ENCODE assay signal across 31 cellular contexts in genomic region chr16:88726408-88726749, GRCh38. TPM values are rescaled to one million over a fixed set of nuclear protein-coding genes. Genes with fewer than 3 reads are reported as not detected.
"Had no signal": no experiment of that assay in that cellular context is flagged by ENCODE, and none has a peak within 500 bp of the region (broad histone marks: within the 10 kb centered on the region; RNA-seq: fewer than 3 reads in every experiment).

No MANE protein-coding gene starts in this region.

- FAIRE-seq: astrocyte, bronchial epithelial cell, colon had no signal

- H3K9me3 ChIP-seq: esophagus muscularis mucosa, gastrocnemius medialis had no signal

- ATAC-seq: activated CD4-positive, alpha-beta T cell treated with anti-CD3 and anti-CD28 coated beads for 36 hours; activated CD8-positive, alpha-beta memory T cell treated with anti-CD3 and anti-CD28 coated beads, Interleukin-2, amount 10 ng/mL, durations not matched to agents 7 days and 5 days; activated CD8-positive, alpha-beta T cell treated with anti-CD3 and anti-CD28 coated beads, Interleukin-2, amount 10 ng/mL, durations not matched to agents 7 days and 5 days; activated T-cell treated with anti-CD3 and anti-CD28 coated beads, Interleukin-2, amount 50 U/mL, for 4 hours; activated T-helper 17 cell treated with anti-CD3 and anti-CD28 coated beads, Interleukin-2, amount 50 U/mL, for 72 hours; effector memory CD8-positive, alpha-beta T cell; foreskin keratinocyte; gastrocnemius medialis had no signal

- H3K27me3 Mint-ChIP-seq: activated CD4-positive, alpha-beta memory T cell treated with anti-CD3 and anti-CD28 coated beads for 36 hours; activated CD4-positive, alpha-beta T cell treated with anti-CD3 and anti-CD28 coated beads for 36 hours; activated CD4-positive, alpha-beta T cell treated with anti-CD3 and anti-CD28 coated beads, Interleukin-2, amount 10 ng/mL, durations not matched to agents 24 days and 14 days; activated CD8-positive, alpha-beta memory T cell treated with anti-CD3 and anti-CD28 coated beads, Interleukin-2, amount 10 ng/mL, durations not matched to agents 7 days and 5 days; activated naive CD8-positive, alpha-beta T cell; activated T-helper 17 cell treated with anti-CD3 and anti-CD28 coated beads, Interleukin-2, amount 50 U/mL, for 72 hours; effector memory CD8-positive, alpha-beta T cell had no signal

- H3K4me3 ChIP-seq: esophagus muscularis mucosa, gastrocnemius medialis had no signal

- H3K36me3 ChIP-seq: gastrocnemius medialis had no signal

- H3K4me1 ChIP-seq: esophagus muscularis mucosa, foreskin keratinocyte, gastrocnemius medialis had no signal

- H3K9me3 Mint-ChIP-seq: activated CD4-positive, alpha-beta memory T cell treated with anti-CD3 and anti-CD28 coated beads for 36 hours; activated CD4-positive, alpha-beta T cell treated with anti-CD3 and anti-CD28 coated beads, Interleukin-2, amount 10 ng/mL, durations not matched to agents 24 days and 14 days; activated T-cell treated with anti-CD3 and anti-CD28 coated beads, Interleukin-2, amount 50 U/mL, for 4 hours; activated T-helper 17 cell treated with anti-CD3 and anti-CD28 coated beads, Interleukin-2, amount 50 U/mL, for 72 hours; effector memory CD8-positive, alpha-beta T cell had no signal

- H3K4me3 Mint-ChIP-seq: activated CD4-positive, alpha-beta memory T cell treated with anti-CD3 and anti-CD28 coated beads for 36 hours; activated CD4-positive, alpha-beta T cell treated with anti-CD3 and anti-CD28 coated beads for 36 hours; activated CD4-positive, alpha-beta T cell treated with anti-CD3 and anti-CD28 coated beads, Interleukin-2, amount 10 ng/mL, durations not matched to agents 24 days and 14 days; activated CD8-positive, alpha-beta memory T cell treated with anti-CD3 and anti-CD28 coated beads, Interleukin-2, amount 10 ng/mL, durations not matched to agents 7 days and 5 days; activated CD8-positive, alpha-beta T cell treated with anti-CD3 and anti-CD28 coated beads, Interleukin-2, amount 10 ng/mL, durations not matched to agents 7 days and 5 days; activated naive CD8-positive, alpha-beta T cell; activated T-cell treated with anti-CD3 and anti-CD28 coated beads, Interleukin-2, amount 50 U/mL, for 4 hours; activated T-helper 17 cell treated with anti-CD3 and anti-CD28 coated beads, Interleukin-2, amount 50 U/mL, for 72 hours; effector memory CD8-positive, alpha-beta T cell had no signal

- H3K27ac Mint-ChIP-seq: activated CD4-positive, alpha-beta memory T cell treated with anti-CD3 and anti-CD28 coated beads for 36 hours; activated CD4-positive, alpha-beta T cell treated with anti-CD3 and anti-CD28 coated beads for 36 hours; activated CD4-positive, alpha-beta T cell treated with anti-CD3 and anti-CD28 coated beads, Interleukin-2, amount 10 ng/mL, durations not matched to agents 24 days and 14 days; activated CD8-positive, alpha-beta memory T cell treated with anti-CD3 and anti-CD28 coated beads, Interleukin-2, amount 10 ng/mL, durations not matched to agents 7 days and 5 days; activated naive CD8-positive, alpha-beta T cell; activated T-helper 17 cell treated with anti-CD3 and anti-CD28 coated beads, Interleukin-2, amount 50 U/mL, for 72 hours; effector memory CD8-positive, alpha-beta T cell had no signal

- H3K27me3 ChIP-seq: brain microvascular endothelial cell, esophagus muscularis mucosa, foreskin keratinocyte, gastrocnemius medialis had no signal

- H3K4me1 Mint-ChIP-seq: activated CD4-positive, alpha-beta T cell treated with anti-CD3 and anti-CD28 coated beads for 36 hours; activated CD8-positive, alpha-beta memory T cell treated with anti-CD3 and anti-CD28 coated beads, Interleukin-2, amount 10 ng/mL, durations not matched to agents 7 days and 5 days; activated T-helper 17 cell treated with anti-CD3 and anti-CD28 coated beads, Interleukin-2, amount 50 U/mL, for 72 hours had no signal

- H3K36me3 Mint-ChIP-seq: activated naive CD8-positive, alpha-beta T cell had no signal

- H3K27ac ChIP-seq: brain microvascular endothelial cell, esophagus muscularis mucosa, foreskin keratinocyte, gastrocnemius medialis had no signal

- DNase-seq: activated CD4-positive, alpha-beta memory T cell treated with anti-CD3 and anti-CD28 coated beads for 36 hours; activated CD4-positive, alpha-beta T cell treated with anti-CD3 and anti-CD28 coated beads for 36 hours; activated CD4-positive, alpha-beta T cell treated with anti-CD3 and anti-CD28 coated beads, Interleukin-2, amount 10 ng/mL, durations not matched to agents 24 days and 14 days; activated CD4-positive, CD25-positive, alpha-beta regulatory T cell; activated CD4-positive, CD25-positive, alpha-beta regulatory T cell treated with anti-CD3 and anti-CD28 coated beads, Interleukin-2, amount 50 U/mL, for 72 hours; activated CD8-positive, alpha-beta memory T cell treated with anti-CD3 and anti-CD28 coated beads, Interleukin-2, amount 10 ng/mL, durations not matched to agents 7 days and 5 days; activated CD8-positive, alpha-beta memory T cell treated with anti-CD3 and anti-CD28 coated beads, Interleukin-2, amount 50 U/mL, for 4 hours; activated CD8-positive, alpha-beta T cell treated with anti-CD3 and anti-CD28 coated beads, Interleukin-2, amount 10 ng/mL, durations not matched to agents 7 days and 5 days; activated effector memory CD4-positive, alpha-beta T cell treated with Interleukin-2 at 50 U/mL for 16 hours; activated gamma-delta T cell treated with Interleukin-2 at 50 U/mL for 16 hours; activated naive CD4-positive, alpha-beta T cell treated with anti-CD3 and anti-CD28 coated beads, Interleukin-2, amount 50 U/mL, for 16 hours; activated naive CD4-positive, alpha-beta T cell treated with Interleukin-2 at 50 U/mL for 16 hours; activated T-cell treated with anti-CD3 and anti-CD28 coated beads, Interleukin-2, amount 50 U/mL, for 4 hours; amniotic stem cell; anterior cingulate cortex; brain microvascular endothelial cell; cortex of kidney; dermis blood vessel endothelial cell; effector CD4-positive, alpha-beta T cell; effector memory CD8-positive, alpha-beta T cell; erythroblast; foreskin keratinocyte; gastrocnemius medialis; T-helper 2 cell had no signal

RNA-seq across cellular contexts. Expression of gene SNAI3, which starts 40.1 kb away (rescaled TPM):
- total RNA-seq: bronchial epithelial cell, chondrocyte, dermis blood vessel endothelial cell, foreskin keratinocyte had no signal
